In the genomic region with DNA sequence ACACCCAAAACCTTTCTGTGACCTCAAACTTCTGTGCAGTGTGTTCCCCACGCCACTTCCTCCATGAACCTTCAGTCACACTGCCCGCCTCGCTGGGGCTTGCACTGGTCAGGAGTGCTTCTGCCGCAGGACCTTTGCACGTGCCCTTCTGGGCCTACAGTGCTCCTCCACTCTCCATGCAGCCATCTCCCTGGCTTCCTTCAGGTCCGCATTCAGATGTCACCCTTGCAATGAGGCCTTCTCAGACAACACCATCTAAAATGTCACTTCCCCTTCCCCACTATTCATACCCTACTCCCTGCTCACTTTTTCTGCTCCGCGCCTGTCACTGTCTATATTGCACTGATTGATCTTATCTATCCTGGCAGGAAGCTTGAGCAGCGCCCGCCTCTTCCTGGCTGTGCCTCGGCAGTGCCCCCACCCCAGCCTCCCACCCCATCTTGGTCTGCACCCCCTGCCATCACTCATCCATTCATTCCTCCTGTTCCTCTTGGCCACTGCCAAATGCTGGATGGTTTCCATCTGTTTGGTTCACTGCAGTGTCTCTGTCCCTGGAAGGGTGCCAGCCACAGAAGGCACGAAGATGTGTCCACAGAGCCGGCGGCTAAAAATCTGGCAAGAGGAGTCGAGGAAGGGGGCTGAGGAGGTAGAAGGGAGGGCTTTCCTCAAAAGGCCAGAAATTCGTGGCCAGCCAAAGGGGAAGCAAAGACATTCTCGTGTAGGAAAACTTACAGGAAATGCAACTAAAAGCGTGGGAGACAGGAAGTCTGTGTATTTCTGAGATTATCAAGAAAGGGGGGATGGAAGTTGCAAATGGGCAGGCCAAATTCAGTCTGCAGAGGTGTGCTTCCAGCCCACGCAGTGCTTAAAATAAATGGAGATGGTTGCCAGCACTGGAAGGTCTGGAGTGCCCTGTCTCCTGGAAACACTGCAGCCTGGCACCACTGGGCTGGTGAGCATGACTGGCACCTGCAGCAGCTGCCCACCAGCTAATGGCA, we compare ENCODE assay signal across 8 cellular contexts. TPM values are rescaled to one million over a fixed set of nuclear protein-coding genes. Genes with fewer than 3 reads are reported as not detected.
DNase-seq lines count a peak whose midpoint lies in the region; ATAC-seq and TF ChIP-seq lines count a peak whose summit lies in the region.
"Had no signal": no experiment of that assay in that cellular context is flagged by ENCODE, and none has a peak within 500 bp of the region (broad histone marks: within the 10 kb centered on the region; RNA-seq: fewer than 3 reads in every experiment).

No MANE protein-coding gene starts in this region.

- ATAC-seq in memory B cell (ENCODE audit: low read depth) (no peak), thoracic aorta (ENCODE audit: insufficient number of reproducible peaks, low FRiP score, low read depth) (no peak), HG02588 (IDR thresholded peaks at IDR 0.05; ENCODE audit: unreplicated experiment) (no peak)

- H3K27ac ChIP-seq in SK-N-MC: peak overlapping the region; percentile 67; the same call in 1 of the 2 replicates
- peak overlapping the region; percentile 41 to 63 for H3K27ac ChIP-seq in thoracic aorta

- peaks cover 15% of the 10 kb centered on the region for H3K36me3 Mint-ChIP-seq in memory B cell

- peak overlapping the region; percentile 32 for H3K9ac ChIP-seq in SK-N-MC (ENCODE audit: insufficient read length)

- H3K4me3 Mint-ChIP-seq in memory B cell: peak overlapping the region; percentile 52
- H3K4me3 Mint-ChIP-seq: neural crest cell had no signal

- TF ChIP-seq CTCF in GM13976 (IDR thresholded peaks at IDR 0.05; ENCODE audit: borderline replicate concordance, control extremely low read depth, extremely low read depth, insufficient read depth, missing control alignments) (no peak), cardiac fibroblast (IDR thresholded peaks at IDR 0.05; ENCODE audit: low read depth, low read length) (no peak), thoracic aorta (IDR thresholded peaks at IDR 0.05) (no peak)

- H3K4me3 ChIP-seq in SK-N-MC (peak overlapping the region; percentile 63), cardiac fibroblast (replicated peaks in 1 of 2; ENCODE audit: low read depth in 2 of 2, low read length in 2 of 2) (no peak overlapping the region), thoracic aorta (peak overlapping the region; percentile 41), H7 (ENCODE audit: insufficient read depth, low read depth, low read length) (no peak overlapping the region)

- H3K27me3 Mint-ChIP-seq in memory B cell: no peaks in the 10 kb centered on the region

- H3K4me1 Mint-ChIP-seq in memory B cell: peaks cover 44% of the 10 kb centered on the region

- H3K9me3 ChIP-seq in SK-N-MC (ENCODE audit: low read depth, low read length): no peaks in the 10 kb centered on the region
- H3K9me3 ChIP-seq in thoracic aorta: no peaks in the 10 kb centered on the region

- H3K9me3 Mint-ChIP-seq in memory B cell: no peaks in the 10 kb centered on the region

- H3K27me3 ChIP-seq in thoracic aorta (replicated peaks; ENCODE audit: insufficient read depth): no peaks in the 10 kb centered on the region
- H3K27me3 ChIP-seq in H7 (ENCODE audit: control insufficient read depth, insufficient read depth, low read length): no peaks in the 10 kb centered on the region

- peaks cover 16 to 48% of the 10 kb centered on the region in 2 donors for H3K4me1 ChIP-seq in thoracic aorta (ENCODE audit: control insufficient read depth in 1 of 2, low read depth in 2 of 2)

- peak; percentile 55 for DNase-seq in GM13976 (ENCODE audit: low spot score)
- DNase-seq in SK-N-MC (ENCODE audit: low read depth, low spot score): peak; percentile 39
- peak; percentile 77 to 93 for DNase-seq in cardiac fibroblast (ENCODE audit: low read depth in 2 of 2)
- DNase-seq in memory B cell (ENCODE audit: low spot score in 2 of 2): no peak
- DNase-seq in thoracic aorta (ENCODE audit: low spot score): no peak
- no peak for DNase-seq in H7

- H3K36me3 ChIP-seq in SK-N-MC (ENCODE audit: insufficient read depth, low read length) (no peaks in the 10 kb centered on the region), thoracic aorta (no peaks in the 10 kb centered on the region), H7 (replicated peaks; ENCODE audit: control insufficient read depth, insufficient read depth, low read length) (no peaks in the 10 kb centered on the region; the same call in 1 of the 2 replicates)

- in situ Hi-C loops in GM13976 (cut with MboI; ENCODE audit: low sequenced_read_pairs, unreplicated experiment): no loop called here

- peak overlapping the region; percentile 12 for H3K27ac Mint-ChIP-seq in memory B cell

RNA-seq across cellular contexts. Expression of gene SYNJ2, which starts 27.5 kb away (rescaled TPM):
- total RNA-seq in thoracic aorta: 10 to 100 TPM; 30.6 to 48.5 TPM
- total RNA-seq in H7 (2014; rRNA removed; shearing (Covaris generic)): 10.7 and 15.0 TPM in 2 replicates

Comparison
In these comparisons a context has a peak if more than half of its experiments do, and no peak if none do; other contexts are left out.
1. DNase-seq: peak in GM13976 (single experiment), SK-N-MC (single experiment) and cardiac fibroblast (2 of 2); none in memory B cell (0 of 2), thoracic aorta (single experiment) and H7 (single experiment).
2. H3K4me3 ChIP-seq: peak in SK-N-MC (single experiment) and thoracic aorta (single experiment); none in cardiac fibroblast (0 of 2) and H7 (single experiment).